ENCODE assay signal across 2 cellular contexts in the genomic region with DNA sequence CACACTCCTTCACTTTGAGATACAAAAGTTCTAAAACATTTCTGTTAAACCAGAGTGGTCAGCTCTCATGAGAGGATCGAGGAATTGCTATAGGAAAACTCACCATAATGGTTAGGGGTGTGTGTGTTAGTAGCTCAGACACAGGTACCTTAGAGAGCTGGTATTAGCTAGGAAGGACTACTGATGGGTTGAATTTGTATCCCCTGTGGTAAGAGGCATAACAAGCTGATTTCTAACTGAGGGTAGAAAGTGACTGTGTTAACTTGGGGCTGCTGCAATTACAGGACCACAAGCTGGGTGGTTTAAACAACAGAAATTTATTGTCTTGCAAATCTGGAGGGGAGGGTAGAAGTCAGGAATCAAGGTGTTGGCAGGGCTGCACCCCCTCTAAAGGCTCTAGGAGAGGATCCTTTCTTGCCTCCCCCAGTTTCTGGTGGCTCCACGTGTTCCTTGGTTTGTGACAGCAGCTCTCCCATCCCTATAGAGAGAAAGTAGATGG.
TF ChIP-seq lines count a peak whose summit lies in the region.

No MANE protein-coding gene starts in this region.

TF ChIP-seq in GM23338, 12 proteins besides CTCF, POLR2A, EP300 and RAD21:
- no peak for TF ChIP-seq JUNB (IDR thresholded peaks at IDR 0.05; ENCODE audit: unreplicated experiment)
- TF ChIP-seq STAT1 (IDR thresholded peaks at IDR 0.05; ENCODE audit: unreplicated experiment) = no peak
- no peak for TF ChIP-seq REST (IDR thresholded peaks at IDR 0.05; ENCODE audit: unreplicated experiment)
- no peak for TF ChIP-seq ZNF331 (CRISPR knock-in tag; IDR thresholded peaks at IDR 0.05; ENCODE audit: low read depth)
- no peak for TF ChIP-seq CREB1 (CRISPR knock-in tag; IDR thresholded peaks at IDR 0.05; ENCODE audit: low read depth)
- TF ChIP-seq POLR2AphosphoS5 (IDR thresholded peaks at IDR 0.05; ENCODE audit: low read depth) = 0 out of 2 replicates have a peak, but pooled peaks have one; percentile 40
- no peak for TF ChIP-seq EZH2 (IDR thresholded peaks at IDR 0.05; ENCODE audit: low read depth, unreplicated experiment)

TF ChIP-seq in GM12878, 131 proteins besides CTCF, POLR2A, EP300 and RAD21:
- TF ChIP-seq PBX3 (IDR thresholded peaks at IDR 0.05; ENCODE audit: insufficient replicate concordance, low read depth, low read length) (no peak), CBX5 (IDR thresholded peaks at IDR 0.05; ENCODE audit: low read depth) (no peak), BCL3 (IDR thresholded peaks at IDR 0.05; ENCODE audit: borderline replicate concordance, insufficient read depth, low read depth, low read length, poor library complexity, severe bottlenecking) (no peak), GATAD2B (conservative IDR thresholded peaks at IDR 0.05; ENCODE audit: low read depth) (no peak), ZNF24 (IDR thresholded peaks at IDR 0.05) (no peak), MEF2B (IDR thresholded peaks at IDR 0.05; ENCODE audit: partially characterized antibody, poor library complexity, severe bottlenecking) (no peak), FOXM1 (IDR thresholded peaks at IDR 0.05; ENCODE audit: low read depth, low read length) (no peak), ATF7 (IDR thresholded peaks at IDR 0.05; ENCODE audit: low read depth) (no peak), HDAC6 (IDR thresholded peaks at IDR 0.05; ENCODE audit: unreplicated experiment) (no peak), YBX1 (IDR thresholded peaks at IDR 0.05) (no peak), HSF1 (IDR thresholded peaks at IDR 0.05; ENCODE audit: low read depth, low read length) (no peak), EED (IDR thresholded peaks at IDR 0.05; ENCODE audit: low read depth) (no peak), MYC (IDR thresholded peaks at IDR 0.05; ENCODE audit: insufficient read depth, insufficient read length, insufficient replicate concordance, low read length, severe bottlenecking) (no peak), NFXL1 (IDR thresholded peaks at IDR 0.05; ENCODE audit: borderline replicate concordance) (no peak), TCF3 (IDR thresholded peaks at IDR 0.05; ENCODE audit: borderline replicate concordance, insufficient read depth, low read depth, low read length) (no peak), SREBF2 (IDR thresholded peaks at IDR 0.05; ENCODE audit: low read length) (no peak), RBBP5 (conservative IDR thresholded peaks at IDR 0.05) (no peak), ZNF207 (IDR thresholded peaks at IDR 0.05; ENCODE audit: borderline replicate concordance) (no peak), NR2C1 (IDR thresholded peaks at IDR 0.05) (no peak)
- TF ChIP-seq, protein P1, sequence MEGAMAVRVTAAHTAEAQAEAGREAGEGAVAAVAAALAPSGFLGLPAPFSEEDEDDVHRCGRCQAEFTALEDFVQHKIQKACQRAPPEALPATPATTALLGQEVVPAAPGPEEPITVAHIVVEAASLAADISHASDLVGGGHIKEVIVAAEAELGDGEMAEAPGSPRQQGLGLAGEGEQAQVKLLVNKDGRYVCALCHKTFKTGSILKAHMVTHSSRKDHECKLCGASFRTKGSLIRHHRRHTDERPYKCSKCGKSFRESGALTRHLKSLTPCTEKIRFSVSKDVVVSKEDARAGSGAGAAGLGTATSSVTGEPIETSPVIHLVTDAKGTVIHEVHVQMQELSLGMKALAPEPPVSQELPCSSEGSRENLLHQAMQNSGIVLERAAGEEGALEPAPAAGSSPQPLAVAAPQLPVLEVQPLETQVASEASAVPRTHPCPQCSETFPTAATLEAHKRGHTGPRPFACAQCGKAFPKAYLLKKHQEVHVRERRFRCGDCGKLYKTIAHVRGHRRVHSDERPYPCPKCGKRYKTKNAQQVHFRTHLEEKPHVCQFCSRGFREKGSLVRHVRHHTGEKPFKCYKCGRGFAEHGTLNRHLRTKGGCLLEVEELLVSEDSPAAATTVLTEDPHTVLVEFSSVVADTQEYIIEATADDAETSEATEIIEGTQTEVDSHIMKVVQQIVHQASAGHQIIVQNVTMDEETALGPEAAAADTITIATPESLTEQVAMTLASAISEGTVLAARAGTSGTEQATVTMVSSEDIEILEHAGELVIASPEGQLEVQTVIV (IDR thresholded peaks at IDR 0.05; ENCODE audit: borderline replicate concordance, partially characterized antibody) = no peak
